4 cellular contexts compared by ENCODE assay signal in genomic region chr16:73274140-73274539, GRCh38.
TF ChIP-seq lines count a peak whose summit lies in the region.

No MANE protein-coding gene starts in this region.

TF ChIP-seq in HepG2, 621 proteins besides CTCF, POLR2A, EP300 and RAD21:
- peak; percentile 89 to 94 for TF ChIP-seq MAFK (conservative IDR thresholded peaks at IDR 0.05 in 1 of 2, IDR thresholded peaks at IDR 0.05 in 1 of 2; ENCODE audit: low read length in 2 of 2)
- peak; percentile 91 for TF ChIP-seq MAFF (IDR thresholded peaks at IDR 0.05; ENCODE audit: low read depth, low read length)
- TF ChIP-seq DPF2 (CRISPR knock-in tag; IDR thresholded peaks at IDR 0.05; ENCODE audit: borderline replicate concordance, low read depth), result no peak
- no peak for TF ChIP-seq ZNF33A (CRISPR knock-in tag; IDR thresholded peaks at IDR 0.05; ENCODE audit: borderline replicate concordance)

TF ChIP-seq in IMR-90, 13 proteins besides CTCF, POLR2A, EP300 and RAD21:
- TF ChIP-seq MAFK (IDR thresholded peaks at IDR 0.05; ENCODE audit: low read depth, low read length) (peak; percentile 85), SMC3 (IDR thresholded peaks at IDR 0.05; ENCODE audit: low read depth, low read length) (no peak)

TF ChIP-seq in K562, 482 proteins besides CTCF, POLR2A, EP300 and RAD21:
- TF ChIP-seq MAFK (IDR thresholded peaks at IDR 0.05; ENCODE audit: low read length) (peak; percentile 61), KHSRP (IDR thresholded peaks at IDR 0.05) (no peak), KLF1 (tag; IDR thresholded peaks at IDR 0.05) (no peak), C11orf30 (IDR thresholded peaks at IDR 0.05; ENCODE audit: low read depth) (peak; percentile 72), ZNF316 (IDR thresholded peaks at IDR 0.05) (peak; percentile 90), SAFB2 (IDR thresholded peaks at IDR 0.05; ENCODE audit: borderline replicate concordance, low read depth, low read length, severe bottlenecking) (no peak), MAFG (tag; conservative IDR thresholded peaks at IDR 0.05) (peak; percentile 66), MAFF (IDR thresholded peaks at IDR 0.05; ENCODE audit: low read length) (peak; percentile 69)
- TF ChIP-seq, protein P1, sequence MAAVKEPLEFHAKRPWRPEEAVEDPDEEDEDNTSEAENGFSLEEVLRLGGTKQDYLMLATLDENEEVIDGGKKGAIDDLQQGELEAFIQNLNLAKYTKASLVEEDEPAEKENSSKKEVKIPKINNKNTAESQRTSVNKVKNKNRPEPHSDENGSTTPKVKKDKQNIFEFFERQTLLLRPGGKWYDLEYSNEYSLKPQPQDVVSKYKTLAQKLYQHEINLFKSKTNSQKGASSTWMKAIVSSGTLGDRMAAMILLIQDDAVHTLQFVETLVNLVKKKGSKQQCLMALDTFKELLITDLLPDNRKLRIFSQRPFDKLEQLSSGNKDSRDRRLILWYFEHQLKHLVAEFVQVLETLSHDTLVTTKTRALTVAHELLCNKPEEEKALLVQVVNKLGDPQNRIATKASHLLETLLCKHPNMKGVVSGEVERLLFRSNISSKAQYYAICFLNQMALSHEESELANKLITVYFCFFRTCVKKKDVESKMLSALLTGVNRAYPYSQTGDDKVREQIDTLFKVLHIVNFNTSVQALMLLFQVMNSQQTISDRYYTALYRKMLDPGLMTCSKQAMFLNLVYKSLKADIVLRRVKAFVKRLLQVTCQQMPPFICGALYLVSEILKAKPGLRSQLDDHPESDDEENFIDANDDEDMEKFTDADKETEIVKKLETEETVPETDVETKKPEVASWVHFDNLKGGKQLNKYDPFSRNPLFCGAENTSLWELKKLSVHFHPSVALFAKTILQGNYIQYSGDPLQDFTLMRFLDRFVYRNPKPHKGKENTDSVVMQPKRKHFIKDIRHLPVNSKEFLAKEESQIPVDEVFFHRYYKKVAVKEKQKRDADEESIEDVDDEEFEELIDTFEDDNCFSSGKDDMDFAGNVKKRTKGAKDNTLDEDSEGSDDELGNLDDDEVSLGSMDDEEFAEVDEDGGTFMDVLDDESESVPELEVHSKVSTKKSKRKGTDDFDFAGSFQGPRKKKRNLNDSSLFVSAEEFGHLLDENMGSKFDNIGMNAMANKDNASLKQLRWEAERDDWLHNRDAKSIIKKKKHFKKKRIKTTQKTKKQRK (IDR thresholded peaks at IDR 0.05; ENCODE audit: borderline replicate concordance, low read depth, low read length), result no peak
- TF ChIP-seq, protein P2, sequence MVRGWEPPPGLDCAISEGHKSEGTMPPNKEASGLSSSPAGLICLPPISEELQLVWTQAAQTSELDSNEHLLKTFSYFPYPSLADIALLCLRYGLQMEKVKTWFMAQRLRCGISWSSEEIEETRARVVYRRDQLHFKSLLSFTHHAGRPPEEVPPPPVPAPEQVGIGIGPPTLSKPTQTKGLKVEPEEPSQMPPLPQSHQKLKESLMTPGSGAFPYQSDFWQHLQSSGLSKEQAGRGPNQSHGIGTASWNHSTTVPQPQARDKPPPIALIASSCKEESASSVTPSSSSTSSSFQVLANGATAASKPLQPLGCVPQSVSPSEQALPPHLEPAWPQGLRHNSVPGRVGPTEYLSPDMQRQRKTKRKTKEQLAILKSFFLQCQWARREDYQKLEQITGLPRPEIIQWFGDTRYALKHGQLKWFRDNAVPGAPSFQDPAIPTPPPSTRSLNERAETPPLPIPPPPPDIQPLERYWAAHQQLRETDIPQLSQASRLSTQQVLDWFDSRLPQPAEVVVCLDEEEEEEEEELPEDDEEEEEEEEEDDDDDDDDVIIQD (CRISPR knock-in tag; IDR thresholded peaks at IDR 0.05), result no peak

TF ChIP-seq in H1, 55 proteins besides CTCF, POLR2A, EP300 and RAD21:
- TF ChIP-seq MAFK (IDR thresholded peaks at IDR 0.05; ENCODE audit: low read depth, low read length) (0 out of 2 replicates have a peak, but pooled peaks have one; percentile 9), POLR2AphosphoS5 (IDR thresholded peaks at IDR 0.05; ENCODE audit: low read depth, low read length) (no peak)
